In genomic region chr1:167161242-167161641, GRCh38 we compare ENCODE assay signal across 1 cellular context.
TF ChIP-seq lines count a peak whose summit lies in the region.

No MANE protein-coding gene starts in this region.

TF ChIP-seq in HCT116, 20 proteins besides CTCF, POLR2A, EP300 and RAD21:
- TF ChIP-seq ZFX (IDR thresholded peaks at IDR 0.05) = no peak
- no peak for TF ChIP-seq POLR2AphosphoS5 (IDR thresholded peaks at IDR 0.05; ENCODE audit: low read depth, low read length)
- no peak for TF ChIP-seq SIN3A (IDR thresholded peaks at IDR 0.05; ENCODE audit: low read depth)
- peak; percentile 74 for TF ChIP-seq MAX (IDR thresholded peaks at IDR 0.05)
- TF ChIP-seq CBX3 (IDR thresholded peaks at IDR 0.05; ENCODE audit: low read depth) = peak; percentile 81
- peak; percentile 80 for TF ChIP-seq SP1 (IDR thresholded peaks at IDR 0.05; ENCODE audit: low read depth)
- TF ChIP-seq ATF3 (IDR thresholded peaks at IDR 0.05) = 0 out of 2 replicates have a peak, but pooled peaks have one; percentile 29
- TF ChIP-seq YY1 (IDR thresholded peaks at IDR 0.05; ENCODE audit: extremely low read depth, insufficient replicate concordance, low read depth, low read length) = peak; percentile 77
- TF ChIP-seq FOSL1 (IDR thresholded peaks at IDR 0.05; ENCODE audit: low read depth) = peak; percentile 83
- TF ChIP-seq JUND (IDR thresholded peaks at IDR 0.05) = peak; percentile 74
- no peak for TF ChIP-seq ELF1 (IDR thresholded peaks at IDR 0.05; ENCODE audit: borderline replicate concordance, low read depth)
- no peak for TF ChIP-seq EGR1 (IDR thresholded peaks at IDR 0.05; ENCODE audit: low read depth)
- peak; percentile 26; the same call in 1 of the 2 replicates for TF ChIP-seq SRF (IDR thresholded peaks at IDR 0.05; ENCODE audit: low read depth)
- TF ChIP-seq ZNF274 (IDR thresholded peaks at IDR 0.05; ENCODE audit: low read depth, low read length) = no peak
- no peak for TF ChIP-seq EZH2 (IDR thresholded peaks at IDR 0.05)
- no peak for TF ChIP-seq CEBPB (IDR thresholded peaks at IDR 0.05; ENCODE audit: low read depth)
- no peak for TF ChIP-seq EZH2phosphoT487 (IDR thresholded peaks at IDR 0.05; ENCODE audit: borderline replicate concordance)
- TF ChIP-seq TCF7L2 (IDR thresholded peaks at IDR 0.05; ENCODE audit: borderline replicate concordance, extremely low read depth, insufficient read depth, insufficient read length) = no peak
- TF ChIP-seq REST (IDR thresholded peaks at IDR 0.05; ENCODE audit: low read depth) = no peak
- no peak for TF ChIP-seq ZBTB33 (IDR thresholded peaks at IDR 0.05; ENCODE audit: extremely low read depth, insufficient replicate concordance, low read length)
